In genomic region chr1:240282061-240282830, GRCh38 we compare ENCODE assay signal across 22 cellular contexts.
DNase-seq lines count a peak whose midpoint lies in the region; ATAC-seq and TF ChIP-seq lines count a peak whose summit lies in the region.
"Had no signal": no experiment of that assay in that cellular context is flagged by ENCODE, and none has a peak within 500 bp of the region (broad histone marks: within the 10 kb centered on the region; RNA-seq: fewer than 3 reads in every experiment).

No MANE protein-coding gene starts in this region.

- H3K36me3 ChIP-seq in stomach (no peaks in the 10 kb centered on the region), prostate gland (no peaks in the 10 kb centered on the region)
- H3K36me3 ChIP-seq: HAP-1, heart left ventricle had no signal

- H3K4me1 ChIP-seq in stomach (peaks cover 0 to 27% (median 5%) of the 10 kb centered on the region in 4 donors), prostate gland (replicated peaks) (no peaks in the 10 kb centered on the region)
- H3K4me1 ChIP-seq: HAP-1, heart left ventricle had no signal

- 34 to 67% (median 44%) methylated on average over 7 of the region's 7 CpGs for WGBS in stomach, 5 donors
- WGBS in prostate gland, result 40% methylated on average over 7 of the region's 7 CpGs

- intact Hi-C loops in stomach (cut with DNase I; ENCODE audit: low total_unique reads), result no loop called here
- intact Hi-C loops in prostate gland (cut with DNase I), result no loop called here

- H3K9me3 ChIP-seq in stomach, result no peaks in the 10 kb centered on the region
- no peaks in the 10 kb centered on the region for H3K9me3 ChIP-seq in prostate gland
- H3K9me3 ChIP-seq: HAP-1 had no signal

- DNase-seq in EH (ENCODE audit: low read depth), result peak; percentile 44
- DNase-seq in NCI-H69 (lab: John Stamatoyannopoulos, UW), result peak; percentile 19
- peak; percentile 41 for DNase-seq in fibroblast of the aortic adventitia (ENCODE audit: low read depth)
- peak; percentile 40 for DNase-seq in stomach
- DNase-seq in T-helper 9 cell, result no peak
- DNase-seq in prostate gland (ENCODE audit: low spot score), result no peak
- DNase-seq: activated CD4-positive, alpha-beta T cell treated with anti-CD3 and anti-CD28 coated beads for 36 hours; activated naive CD4-positive, alpha-beta T cell treated with anti-CD3 and anti-CD28 coated beads for 36 hours; activated T-cell treated with anti-CD3 and anti-CD28 coated beads, Interleukin-2, amount 50 U/mL, for 4 hours; amygdala; CD4-positive, alpha-beta memory T cell; dermis blood vessel endothelial cell; DMS53; heart left ventricle; midbrain; MM.1S; NCI-H146; nephron progenitor cell; SHP77 treated with DMSO at 0.1 percent for 48 hours had no signal

- H3K27ac ChIP-seq in stomach (no peak overlapping the region), prostate gland (no peak overlapping the region)

- TF ChIP-seq CTCF in fibroblast of the aortic adventitia (IDR thresholded peaks at IDR 0.05; ENCODE audit: insufficient read depth, low read length), result no peak
- no peak for TF ChIP-seq CTCF in stomach (IDR thresholded peaks at IDR 0.05)
- TF ChIP-seq CTCF in prostate gland (IDR thresholded peaks at IDR 0.05), result no peak

- TF ChIP-seq POLR2A in stomach (IDR thresholded peaks at IDR 0.05), result no peak
- TF ChIP-seq POLR2A in prostate gland (IDR thresholded peaks at IDR 0.05), result no peak

- TF ChIP-seq EP300 in stomach (IDR thresholded peaks at IDR 0.05), result no peak

- ATAC-seq in GM19467 (IDR thresholded peaks at IDR 0.05; ENCODE audit: unreplicated experiment), result no peak
- ATAC-seq in HG03469 (IDR thresholded peaks at IDR 0.05; ENCODE audit: unreplicated experiment), result no peak
- ATAC-seq: activated CD4-positive, alpha-beta T cell treated with anti-CD3 and anti-CD28 coated beads for 36 hours; activated T-cell treated with anti-CD3 and anti-CD28 coated beads, Interleukin-2, amount 50 U/mL, for 4 hours; heart left ventricle had no signal

- H3K27me3 ChIP-seq in stomach, result no peaks in the 10 kb centered on the region
- H3K27me3 ChIP-seq in prostate gland (replicated peaks; ENCODE audit: insufficient read depth), result no peaks in the 10 kb centered on the region
- H3K27me3 ChIP-seq: heart left ventricle had no signal

- no peak overlapping the region for H3K4me3 ChIP-seq in fibroblast of the aortic adventitia (ENCODE audit: low read depth, low read length)
- H3K4me3 ChIP-seq in stomach, result no peak overlapping the region
- H3K4me3 ChIP-seq in prostate gland, result no peak overlapping the region
- H3K4me3 ChIP-seq: HAP-1, heart left ventricle had no signal

Comparison
In these comparisons a context has a peak if more than half of its experiments do, and no peak if none do; other contexts are left out.
1. DNase-seq: peak in EH (single experiment), NCI-H69 (single experiment), fibroblast of the aortic adventitia (single experiment) and stomach (single experiment); none in T-helper 9 cell (single experiment) and prostate gland (single experiment).